ENCODE assay signal across 26 cellular contexts in the genomic region with DNA sequence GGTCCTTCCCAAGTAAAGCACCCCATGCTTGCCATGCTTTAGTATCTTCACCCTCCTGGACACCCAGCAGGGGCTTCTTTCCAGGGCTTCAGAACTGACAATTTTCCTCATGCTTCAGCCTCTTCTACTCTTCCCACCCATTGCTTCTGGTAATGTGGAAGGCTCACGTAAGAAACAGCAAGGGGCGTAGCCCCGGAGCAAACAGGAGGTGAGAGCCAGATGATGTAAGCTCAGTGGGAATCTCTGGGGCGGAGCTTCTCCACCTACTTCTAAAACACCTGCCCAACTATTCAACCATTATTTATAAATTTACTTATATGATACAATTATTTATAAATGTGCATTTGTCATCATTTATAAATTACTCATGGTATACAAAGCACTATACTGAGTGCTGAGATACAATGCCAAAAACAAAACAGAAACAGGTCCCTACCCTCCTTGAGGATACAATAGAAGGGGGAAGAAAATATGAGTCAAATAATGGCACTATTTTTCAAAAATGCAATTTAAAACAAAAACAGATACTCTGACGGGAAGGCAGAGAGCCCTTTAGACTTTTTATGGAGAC.
A peak's percentile ranks its signal among the peaks of the same experiment; 100 is the strongest.
DNase-seq lines count a peak whose midpoint lies in the region; ATAC-seq, FAIRE-seq and TF ChIP-seq lines count a peak whose summit lies in the region.
"Had no signal": no experiment of that assay in that cellular context is flagged by ENCODE, and none has a peak within 500 bp of the region (broad histone marks: within the 10 kb centered on the region; RNA-seq: fewer than 3 reads in every experiment).

No MANE protein-coding gene starts in this region.

- no peak overlapping the region for H4K91ac ChIP-seq in H1 (replicated peaks; ENCODE audit: insufficient read length, low read length)

- 0 out of 2 replicates have a peak overlapping the region, but pooled peaks have one; percentile 9 for H3K18ac ChIP-seq in H1 (ENCODE audit: extremely low read depth, low read length)

- WGBS in H1 (ENCODE audit: extremely low coverage in 1 of 2, insufficient coverage in 1 of 2, insufficient read length in 1 of 2, insufficient replicate concordance in 2 of 2, low coverage in 1 of 2, low lambda C conversion rate in 2 of 2, missing lambda C conversion rate in 1 of 2), 2 experiments, result 90% methylated on average over 5 of the region's 5 CpGs; no CpG with 5 or more reads in 1 of the 2 experiments
- WGBS in hepatocyte (ENCODE audit: low lambda C conversion rate, missing lambda C conversion rate), result 72% methylated on average over 5 of the region's 5 CpGs

- POLR2A ChIA-PET in H1 (lab: Charles Lee; ENCODE audit: partially characterized antibody), result no interaction called here

- H3K36me3 ChIP-seq in HUES6 (ENCODE audit: control insufficient read depth, insufficient read depth, low read length), result no peaks in the 10 kb centered on the region
- no peaks in the 10 kb centered on the region for H3K36me3 ChIP-seq in H1 (ENCODE audit: control insufficient read depth in 2 of 4, insufficient read depth in 4 of 4, low read length in 3 of 4)
- H3K36me3 ChIP-seq in hepatocyte (replicated peaks; ENCODE audit: insufficient read depth, low read depth), result no peaks in the 10 kb centered on the region
- H3K36me3 ChIP-seq in tibial artery, result no peaks in the 10 kb centered on the region
- H3K36me3 ChIP-seq: BE2C had no signal

- H3K79me2 ChIP-seq in H1 (ENCODE audit: control insufficient read depth in 1 of 2, insufficient read depth in 2 of 2, low read length in 2 of 2) (no peaks in the 10 kb centered on the region), hepatocyte (no peaks in the 10 kb centered on the region)

- no peak overlapping the region for H2BK12ac ChIP-seq in H1 (ENCODE audit: low read depth, low read length)

- no peaks in the 10 kb centered on the region for H3K27me3 ChIP-seq in HUES6 (ENCODE audit: control insufficient read depth, insufficient read depth, low read length)
- H3K27me3 ChIP-seq in H1 (replicated peaks in 1 of 4; ENCODE audit: control insufficient read depth in 3 of 4, extremely low read depth in 1 of 4, insufficient read depth in 3 of 4, low read length in 3 of 4), result no peaks in the 10 kb centered on the region
- no peaks in the 10 kb centered on the region for H3K27me3 ChIP-seq in hepatocyte
- no peaks in the 10 kb centered on the region for H3K27me3 ChIP-seq in tibial artery
- H3K27me3 ChIP-seq: BE2C had no signal

- H3K23ac ChIP-seq in H1 (ENCODE audit: insufficient read length), result no peak overlapping the region

- H3K4me2 ChIP-seq in H1 (ENCODE audit: insufficient read depth in 1 of 2, low read depth in 2 of 2, low read length in 2 of 2) (no peak overlapping the region), hepatocyte (no peak overlapping the region)
- H3K4me2 ChIP-seq: KMS-11, SK-N-SH had no signal

- no peak overlapping the region for H4K5ac ChIP-seq in H1 (ENCODE audit: insufficient read length, low read depth, low read length)

- TF ChIP-seq RAD21 in H1 (IDR thresholded peaks at IDR 0.05 in 1 of 2, conservative IDR thresholded peaks at IDR 0.05 in 1 of 2; ENCODE audit: low read depth in 2 of 2, low read length in 2 of 2), result no peak

- no peak overlapping the region for H2AFZ ChIP-seq in H1 (ENCODE audit: low read length)
- no peak overlapping the region for H2AFZ ChIP-seq in hepatocyte

- no peak overlapping the region for H4K8ac ChIP-seq in H1 (ENCODE audit: extremely low read depth, insufficient read depth, low read length)

- intact Hi-C loops in tibial artery (cut with DNase I; ENCODE audit: low total_unique reads), result no loop called here

- no peak overlapping the region for H3K4ac ChIP-seq in H1 (replicated peaks; ENCODE audit: insufficient read length, low read depth, low read length)

- no peak overlapping the region for H2BK20ac ChIP-seq in H1 (ENCODE audit: low read length)

- no peak for ATAC-seq in GM18870 (IDR thresholded peaks at IDR 0.05; ENCODE audit: unreplicated experiment)
- no peak for ATAC-seq in GM21717 (IDR thresholded peaks at IDR 0.05; ENCODE audit: unreplicated experiment)

- H3K4me1 ChIP-seq in HUES6 (ENCODE audit: control insufficient read depth, insufficient read depth, low read length) (peaks cover 22% of the 10 kb centered on the region), H1 (replicated peaks in 1 of 4; ENCODE audit: control insufficient read depth in 3 of 4, insufficient read depth in 4 of 4, low read length in 3 of 4) (no peaks in the 10 kb centered on the region), hepatocyte (ENCODE audit: insufficient read depth) (no peaks in the 10 kb centered on the region), tibial artery (no peaks in the 10 kb centered on the region)
- H3K4me1 ChIP-seq: BE2C had no signal

- peak; percentile 52 for DNase-seq in ELF-1 (ENCODE audit: low read depth, low spot score)
- no peak for DNase-seq in H1 (ENCODE audit: low read depth in 1 of 2, low spot score in 2 of 2)
- DNase-seq in hepatocyte (ENCODE audit: low spot score), result no peak
- no peak for DNase-seq in tibial artery
- DNase-seq in AG08396 (ENCODE audit: low spot score), result no peak
- DNase-seq: BE2C, DMS53, GF-D8, H9, IMR-90, MV-4-11, NCI-H1105 treated with DMSO at 0.1 percent for 48 hours, NCI-H187, NCI-H2227 treated with DMSO at 0.1 percent for 48 hours, NCI-H510A, NCI-H748 treated with DMSO at 0.1 percent for 48 hours, SIG-M5, SK-N-SH had no signal

- H4K20me1 ChIP-seq in H1 (replicated peaks in 1 of 2; ENCODE audit: control insufficient read depth in 1 of 2, insufficient read depth in 2 of 2, low read length in 2 of 2) (no peaks in the 10 kb centered on the region), hepatocyte (ENCODE audit: insufficient read depth, poor library complexity, severe bottlenecking) (no peaks in the 10 kb centered on the region)

- CTCF ChIA-PET in H1 (lab: Charles Lee; ENCODE audit: partially characterized antibody), result interaction anchor here (0.7 to 1.4 kb wide), 3 partner anchors 8 to 106 kb away, joined by 3 to 6 read pairs (median 4); no protein-coding TSS in a partner anchor

- no peak overlapping the region for H3K14ac ChIP-seq in H1 (ENCODE audit: insufficient read length)

- H3K4me3 ChIP-seq in HUES6 (ENCODE audit: low read depth, low read length) (no peak overlapping the region; the same call in 1 of the 2 replicates), H1 (ENCODE audit: extremely low read depth in 1 of 4, insufficient read depth in 2 of 4, low read depth in 3 of 4, low read length in 4 of 4) (no peak overlapping the region), hepatocyte (no peak overlapping the region), tibial artery (no peak overlapping the region)

- H2BK15ac ChIP-seq in H1 (ENCODE audit: low read length), result no peak overlapping the region

- H2BK120ac ChIP-seq in H1 (replicated peaks; ENCODE audit: low read depth, low read length), result no peak overlapping the region

- H3K9ac ChIP-seq in HUES6 (ENCODE audit: low read length) (peak overlapping the region; percentile 18), H1 (replicated peaks in 1 of 4; ENCODE audit: extremely low read depth in 1 of 4, low read depth in 3 of 4, low read length in 3 of 4) (no peak overlapping the region)
- H3K9ac ChIP-seq: KMS-11, SK-N-SH had no signal

- H3K27ac ChIP-seq in HUES6 (ENCODE audit: low read depth, low read length) (no peak overlapping the region), H1 (ENCODE audit: low read depth, low read length) (no peak overlapping the region), hepatocyte (peak overlapping the region; percentile 2), tibial artery (no peak overlapping the region)
- H3K27ac ChIP-seq: KMS-11, RWPE1 had no signal

- TF ChIP-seq EP300 in H1 (IDR thresholded peaks at IDR 0.05; ENCODE audit: borderline replicate concordance in 1 of 2, low read depth in 2 of 2, low read length in 2 of 2), result no peak

- H3K9me2 ChIP-seq in hepatocyte (replicated peaks; ENCODE audit: insufficient read depth), result no peaks in the 10 kb centered on the region
- H3K9me2 ChIP-seq: SK-N-SH had no signal

- H2BK5ac ChIP-seq in H1 (ENCODE audit: low read depth, low read length), result no peak overlapping the region

- H3K23me2 ChIP-seq in H1 (ENCODE audit: low read depth, low read length), result no peaks in the 10 kb centered on the region

- no peak for TF ChIP-seq CTCF in H1 (IDR thresholded peaks at IDR 0.05; ENCODE audit: control extremely low read depth in 1 of 3, insufficient read depth in 1 of 3, low read depth in 1 of 3, low read length in 3 of 3)
- no peak for TF ChIP-seq CTCF in hepatocyte (IDR thresholded peaks at IDR 0.05; ENCODE audit: poor library complexity)
- TF ChIP-seq CTCF in tibial artery (IDR thresholded peaks at IDR 0.05), result no peak

- peaks cover 6% of the 10 kb centered on the region; the same call in 1 of the 2 replicates for H3K9me3 ChIP-seq in HUES6 (ENCODE audit: control insufficient read depth, insufficient read depth, low read depth, low read length)
- H3K9me3 ChIP-seq in H1 (ENCODE audit: insufficient read depth in 2 of 2, low read depth in 1 of 2, low read length in 1 of 2), result 0 out of 4 replicates have a peak, but pooled peaks cover 0 to 2% of the 10 kb centered on the region in 2 experiments
- no peaks in the 10 kb centered on the region for H3K9me3 ChIP-seq in hepatocyte (ENCODE audit: low read depth)
- H3K9me3 ChIP-seq in tibial artery, result peaks cover 0 to 8% (median 0%) of the 10 kb centered on the region in 3 donors
- H3K9me3 ChIP-seq: BE2C, SK-N-SH had no signal

- no peak for TF ChIP-seq POLR2A in H1 (IDR thresholded peaks at IDR 0.05; ENCODE audit: control extremely low read depth in 1 of 2, low read depth in 2 of 2, low read length in 2 of 2)

- H2AK5ac ChIP-seq in H1 (ENCODE audit: low read depth, low read length), result no peak overlapping the region

- no peaks in the 10 kb centered on the region for H3K79me1 ChIP-seq in H1 (ENCODE audit: low read depth, low read length)

- H3K56ac ChIP-seq in H1 (replicated peaks; ENCODE audit: insufficient read length, low read depth, low read length), result no peak overlapping the region

- no peak for FAIRE-seq in H1 (lab: Jason Lieb, UNC)
- FAIRE-seq: A204.1, D721Med, HTR-8/SVneo had no signal

TF ChIP-seq in H1, 55 proteins besides CTCF, POLR2A, EP300 and RAD21 (continues in another document):
- TF ChIP-seq TBP (IDR thresholded peaks at IDR 0.05; ENCODE audit: low read depth, low read length) (no peak), EGR1 (IDR thresholded peaks at IDR 0.05; ENCODE audit: borderline replicate concordance, low read depth, low read length) (no peak), CEBPB (IDR thresholded peaks at IDR 0.05; ENCODE audit: low read depth, low read length) (no peak), CTBP2 (IDR thresholded peaks at IDR 0.05; ENCODE audit: borderline replicate concordance, insufficient read depth, insufficient read length, low read length) (no peak), RFX5 (IDR thresholded peaks at IDR 0.05; ENCODE audit: borderline replicate concordance, low read depth, low read length) (no peak)
- TF ChIP-seq, protein P1, sequence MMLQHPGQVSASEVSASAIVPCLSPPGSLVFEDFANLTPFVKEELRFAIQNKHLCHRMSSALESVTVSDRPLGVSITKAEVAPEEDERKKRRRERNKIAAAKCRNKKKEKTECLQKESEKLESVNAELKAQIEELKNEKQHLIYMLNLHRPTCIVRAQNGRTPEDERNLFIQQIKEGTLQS (IDR thresholded peaks at IDR 0.05; ENCODE audit: insufficient read depth, low read depth, low read length), result no peak
